Comparison of ENCODE assay signal across 1 cellular context in the genomic region with DNA sequence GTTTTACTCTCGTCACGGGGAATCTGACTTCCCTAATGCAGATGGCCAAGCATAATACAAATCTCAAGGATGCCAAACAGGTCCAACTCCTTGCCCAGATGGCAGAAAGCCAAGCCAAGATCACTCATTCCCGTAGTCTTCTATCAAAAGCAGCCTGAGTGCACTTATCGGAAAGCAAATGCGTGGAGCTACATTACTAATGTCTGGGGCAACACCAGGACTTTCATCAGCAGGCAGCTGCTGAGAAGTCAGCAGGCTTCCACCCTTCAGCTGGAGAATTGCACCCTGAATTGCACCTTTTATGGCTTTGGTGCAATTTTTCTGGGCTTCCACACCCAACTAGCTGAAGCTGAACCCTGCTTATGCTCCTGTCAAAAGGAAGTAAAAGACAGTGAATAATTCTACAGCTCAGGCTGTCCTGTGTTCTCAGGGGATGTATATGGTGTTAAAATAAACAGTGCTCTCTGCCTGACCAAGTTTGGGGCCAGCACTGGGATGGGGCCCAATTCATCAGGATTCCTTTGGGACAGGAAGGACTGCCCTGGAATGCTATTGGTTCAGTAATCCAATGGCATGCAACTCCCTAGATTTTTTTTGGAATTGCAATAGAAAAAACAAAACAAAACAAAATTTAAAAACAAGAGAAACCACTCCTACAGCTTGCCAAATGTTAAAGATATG.
TF ChIP-seq lines count a peak whose summit lies in the region.

No MANE protein-coding gene starts in this region.

TF ChIP-seq in IMR-90, 13 proteins besides CTCF, POLR2A, EP300 and RAD21:
- TF ChIP-seq RCOR1 (IDR thresholded peaks at IDR 0.05; ENCODE audit: insufficient replicate concordance, low read length) (no peak), CHD1 (IDR thresholded peaks at IDR 0.05; ENCODE audit: low read depth, low read length) (no peak), FOS (IDR thresholded peaks at IDR 0.05; ENCODE audit: low read depth, low read length) (no peak), RFX5 (IDR thresholded peaks at IDR 0.05; ENCODE audit: low read depth, low read length) (no peak), CEBPB (IDR thresholded peaks at IDR 0.05; ENCODE audit: low read depth, low read length) (peak; percentile 26; the same call in 1 of the 2 replicates)
TF ChIP-seq in IMR-90: peak in this region for 1.
